Comparison of ENCODE assay signal across 24 cellular contexts in genomic region chr13:46527237-46527636, GRCh38. TPM values are rescaled to one million over a fixed set of nuclear protein-coding genes. Genes with fewer than 3 reads are reported as not detected.
DNase-seq lines count a peak whose midpoint lies in the region; ATAC-seq, FAIRE-seq and TF ChIP-seq lines count a peak whose summit lies in the region.
"Had no signal": no experiment of that assay in that cellular context is flagged by ENCODE, and none has a peak within 500 bp of the region (broad histone marks: within the 10 kb centered on the region; RNA-seq: fewer than 3 reads in every experiment).

No MANE protein-coding gene starts in this region.

- H3K4me1 Mint-ChIP-seq in nephron progenitor cell: peaks cover 29% of the 10 kb centered on the region
- H3K4me1 Mint-ChIP-seq: activated naive CD8-positive, alpha-beta T cell treated with anti-CD3 and anti-CD28 coated beads, Interleukin-2, amount 10 ng/mL, durations not matched to agents 7 days and 5 days had no signal

- no peak overlapping the region for H3K4me3 ChIP-seq in kidney (ENCODE audit: low read length in 2 of 2)
- H3K4me3 ChIP-seq: SK-N-MC had no signal

- intact Hi-C loops in kidney (cut with DNase I): no loop called here

- H3K4me1 ChIP-seq in kidney (ENCODE audit: control insufficient read depth in 1 of 2, insufficient read depth in 1 of 2, low read depth in 1 of 2, low read length in 2 of 2): no peaks in the 10 kb centered on the region

- peak; percentile 20 for ATAC-seq in esophagus mucosa
- ATAC-seq in activated naive CD4-positive, alpha-beta T cell treated with anti-CD3 and anti-CD28 coated beads, Interleukin-2, amount 50 U/mL, for 72 hours: no peak
- ATAC-seq: activated CD4-positive, CD25-positive, alpha-beta regulatory T cell treated with anti-CD3 and anti-CD28 coated beads, Interleukin-2, amount 50 U/mL, for 24 hours; HepG2; sciatic nerve; stimulated activated effector memory CD8-positive, alpha-beta T cell treated with anti-CD3 and anti-CD28 coated beads, Interleukin-12 subunit alpha, Interleukin-12 subunit beta, amount 100 ng/mL, for 72 hours had no signal

- no peak for TF ChIP-seq CTCF in nephron progenitor cell (IDR thresholded peaks at IDR 0.05)
- TF ChIP-seq CTCF in kidney (IDR thresholded peaks at IDR 0.05; ENCODE audit: borderline replicate concordance, extremely low read depth, insufficient read depth): no peak
- no peak for TF ChIP-seq CTCF in GM20000 (IDR thresholded peaks at IDR 0.05; ENCODE audit: extremely low read depth, missing control alignments)

- DNase-seq in DMS79 treated with DMSO at 0.1 percent for 48 hours (lab: John Stamatoyannopoulos, UW) (peak; percentile 36), NCI-H526 (lab: John Stamatoyannopoulos, UW) (peak; percentile 91 to 93), nephron progenitor cell (no peak), kidney (no peak), GM20000 (ENCODE audit: low spot score) (no peak)
- no peak for DNase-seq in activated naive CD4-positive, alpha-beta T cell treated with anti-CD3 and anti-CD28 coated beads, Interleukin-2, amount 50 U/mL, for 72 hours (ENCODE audit: low spot score in 2 of 2)
- DNase-seq: activated CD8-positive, alpha-beta T cell treated with anti-CD3 and anti-CD28 coated beads for 36 hours; activated naive CD8-positive, alpha-beta T cell treated with anti-CD3 and anti-CD28 coated beads, Interleukin-2, amount 10 ng/mL, durations not matched to agents 7 days and 5 days; Calu3; central memory CD4-positive, alpha-beta T cell; Kasumi-1; stimulated activated CD4-positive, alpha-beta T cell treated with anti-CD3 and anti-CD28 coated beads, Interleukin-4, amount 100 ng/mL, for 24 hours; trophoblast cell had no signal

- H3K9me3 ChIP-seq in kidney (ENCODE audit: control insufficient read depth in 1 of 2, low read length in 2 of 2): no peaks in the 10 kb centered on the region

- H3K27ac Mint-ChIP-seq in nephron progenitor cell: peak overlapping the region; percentile 6
- H3K27ac Mint-ChIP-seq in activated naive CD4-positive, alpha-beta T cell treated with anti-CD3 and anti-CD28 coated beads, Interleukin-2, amount 50 U/mL, for 72 hours: no peak overlapping the region
- H3K27ac Mint-ChIP-seq: activated CD8-positive, alpha-beta T cell treated with anti-CD3 and anti-CD28 coated beads for 36 hours; activated naive CD8-positive, alpha-beta T cell treated with anti-CD3 and anti-CD28 coated beads, Interleukin-2, amount 10 ng/mL, durations not matched to agents 7 days and 5 days; CD14-positive monocyte; dendritic cell treated with granulocyte-macrophage colony-stimulating factor and Interleukin-4, amounts not matched to agents 40 ng/mL and 50 ng/mL, for 4 days; stimulated activated effector memory CD8-positive, alpha-beta T cell treated with anti-CD3 and anti-CD28 coated beads, Interleukin-12 subunit alpha, Interleukin-12 subunit beta, amount 100 ng/mL, for 72 hours had no signal

- no peaks in the 10 kb centered on the region for H3K36me3 Mint-ChIP-seq in nephron progenitor cell (ENCODE audit: low read depth)
- H3K36me3 Mint-ChIP-seq in activated naive CD4-positive, alpha-beta T cell treated with anti-CD3 and anti-CD28 coated beads, Interleukin-2, amount 50 U/mL, for 72 hours: no peaks in the 10 kb centered on the region
- H3K36me3 Mint-ChIP-seq: activated naive CD8-positive, alpha-beta T cell treated with anti-CD3 and anti-CD28 coated beads, Interleukin-2, amount 10 ng/mL, durations not matched to agents 7 days and 5 days; CD14-positive monocyte; stimulated activated effector memory CD8-positive, alpha-beta T cell treated with anti-CD3 and anti-CD28 coated beads, Interleukin-12 subunit alpha, Interleukin-12 subunit beta, amount 100 ng/mL, for 72 hours had no signal

- H3K9me3 Mint-ChIP-seq in nephron progenitor cell: peaks cover 5% of the 10 kb centered on the region
- no peaks in the 10 kb centered on the region for H3K9me3 Mint-ChIP-seq in activated naive CD4-positive, alpha-beta T cell treated with anti-CD3 and anti-CD28 coated beads, Interleukin-2, amount 50 U/mL, for 72 hours
- H3K9me3 Mint-ChIP-seq: activated CD8-positive, alpha-beta T cell treated with anti-CD3 and anti-CD28 coated beads for 36 hours; activated naive CD8-positive, alpha-beta T cell treated with anti-CD3 and anti-CD28 coated beads, Interleukin-2, amount 10 ng/mL, durations not matched to agents 7 days and 5 days; dendritic cell treated with granulocyte-macrophage colony-stimulating factor and Interleukin-4, amounts not matched to agents 40 ng/mL and 50 ng/mL, for 4 days; stimulated activated effector memory CD8-positive, alpha-beta T cell treated with anti-CD3 and anti-CD28 coated beads, Interleukin-12 subunit alpha, Interleukin-12 subunit beta, amount 100 ng/mL, for 72 hours had no signal

- peaks cover 12% of the 10 kb centered on the region for H3K27me3 Mint-ChIP-seq in nephron progenitor cell (ENCODE audit: low read depth, poor library complexity)

- H3K27ac ChIP-seq in kidney (ENCODE audit: low read depth in 2 of 2, low read length in 2 of 2): no peak overlapping the region
- H3K27ac ChIP-seq: SK-N-MC had no signal

- no peak for FAIRE-seq in kidney (lab: Jason Lieb, UNC)
- FAIRE-seq: astrocyte, H1, HepG2, TTC549 had no signal

- no peak overlapping the region for H3K9ac ChIP-seq in kidney (ENCODE audit: low read length in 2 of 2)

- no peaks in the 10 kb centered on the region for H3K36me3 ChIP-seq in kidney (ENCODE audit: control insufficient read depth in 1 of 2, insufficient read depth in 2 of 2, low read length in 2 of 2)

- H3K4me3 Mint-ChIP-seq in nephron progenitor cell: no peak overlapping the region
- H3K4me3 Mint-ChIP-seq: activated CD8-positive, alpha-beta T cell treated with anti-CD3 and anti-CD28 coated beads for 36 hours; activated naive CD8-positive, alpha-beta T cell treated with anti-CD3 and anti-CD28 coated beads, Interleukin-2, amount 10 ng/mL, durations not matched to agents 7 days and 5 days; CD14-positive monocyte; dendritic cell treated with granulocyte-macrophage colony-stimulating factor and Interleukin-4, amounts not matched to agents 40 ng/mL and 50 ng/mL, for 4 days; stimulated activated effector memory CD8-positive, alpha-beta T cell treated with anti-CD3 and anti-CD28 coated beads, Interleukin-12 subunit alpha, Interleukin-12 subunit beta, amount 100 ng/mL, for 72 hours had no signal

RNA-seq across cellular contexts. Expression of gene LRCH1, which starts 25.7 kb away (rescaled TPM):
- total RNA-seq in esophagus mucosa: 7.0 TPM
- total RNA-seq in kidney: 39.0 TPM
- polyA plus RNA-seq in kidney (ENCODE audit: insufficient read depth, low read depth, low replicate concordance): 10.2 TPM
- 10 to 100 TPM; 17.5 to 21.5 TPM for total RNA-seq in activated naive CD4-positive, alpha-beta T cell treated with anti-CD3 and anti-CD28 coated beads, Interleukin-2, amount 50 U/mL, for 72 hours

Comparison
In these comparisons a context has a peak if more than half of its experiments do, and no peak if none do; other contexts are left out.
1. DNase-seq: peak in DMS79 treated with DMSO at 0.1 percent for 48 hours (single experiment) and NCI-H526 (2 of 2); none in nephron progenitor cell (single experiment), kidney (single experiment), activated naive CD4-positive, alpha-beta T cell treated with anti-CD3 and anti-CD28 coated beads, Interleukin-2, amount 50 U/mL, for 72 hours (0 of 2) and GM20000 (single experiment).